Comparison of ENCODE assay signal across 1 cellular context in genomic region chr16:1171854-1172428, GRCh38.
TF ChIP-seq lines count a peak whose summit lies in the region.

No MANE protein-coding gene starts in this region.

TF ChIP-seq in HepG2, 621 proteins besides CTCF, POLR2A, EP300 and RAD21:
- no peak for TF ChIP-seq CEBPB (IDR thresholded peaks at IDR 0.05; ENCODE audit: borderline replicate concordance, low read depth, low read length)
- TF ChIP-seq GTF3A (CRISPR knock-in tag; conservative IDR thresholded peaks at IDR 0.05): no peak
- no peak for TF ChIP-seq AGO1 (IDR thresholded peaks at IDR 0.05; ENCODE audit: low read depth, low read length, poor library complexity, severe bottlenecking)
- no peak for TF ChIP-seq HNF1A (IDR thresholded peaks at IDR 0.05; ENCODE audit: low read depth)
- TF ChIP-seq HNF1A (CRISPR knock-in tag; IDR thresholded peaks at IDR 0.05; ENCODE audit: borderline replicate concordance): no peak
- TF ChIP-seq E2F5 (CRISPR knock-in tag; conservative IDR thresholded peaks at IDR 0.05): no peak
- TF ChIP-seq ZFP36L2 (CRISPR knock-in tag; IDR thresholded peaks at IDR 0.05): no peak
